23 cellular contexts compared by ENCODE assay signal in the genomic region with DNA sequence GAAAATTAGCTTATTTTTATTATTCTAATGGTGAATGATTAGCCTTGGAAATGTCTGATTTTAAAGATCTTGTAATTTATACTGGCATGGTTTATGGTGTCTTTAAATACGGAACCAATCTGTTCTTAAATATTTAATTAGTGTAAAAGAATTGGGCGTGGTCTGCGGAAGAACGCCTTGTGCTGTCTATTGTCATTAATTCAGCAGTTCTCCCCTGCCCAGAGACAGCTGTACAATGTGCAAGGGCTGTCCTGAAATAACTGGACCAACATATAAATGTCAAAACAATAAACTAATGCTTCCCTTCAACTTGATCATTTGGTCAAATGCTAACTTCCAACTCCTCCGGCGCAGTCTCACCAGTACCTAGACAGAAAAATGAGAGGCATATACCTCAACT.
"Had no signal": no experiment of that assay in that cellular context is flagged by ENCODE, and none has a peak within 500 bp of the region (broad histone marks: within the 10 kb centered on the region; RNA-seq: fewer than 3 reads in every experiment).

No MANE protein-coding gene starts in this region.

- H3K9me3 ChIP-seq: esophagus squamous epithelium, psoas muscle, sigmoid colon, thoracic aorta, tibial nerve, upper lobe of left lung had no signal

- H3K36me3 Mint-ChIP-seq: memory B cell; mesothelial cell of epicardium; naive thymus-derived CD8-positive, alpha-beta T cell; stimulated activated naive B cell treated with anti-CD40 and anti-IgM and Interleukin-4, amounts not matched to agents 10 μg/mL and 1 μg/mL and 100 μg/mL, for 72 hours had no signal

- H3K27me3 ChIP-seq: sigmoid colon, tibial nerve, upper lobe of left lung had no signal

- DNase-seq: dermis blood vessel endothelial cell; effector memory CD4-positive, alpha-beta T cell; erythroblast; esophagus squamous epithelium; head of caudate nucleus; naive thymus-derived CD8-positive, alpha-beta T cell; nephron progenitor cell; nucleus accumbens; psoas muscle; right cardiac atrium; sigmoid colon; stimulated activated CD4-positive, alpha-beta T cell treated with anti-CD3 and anti-CD28 coated beads, Interleukin-15, amount 100 ng/mL, for 24 hours; stimulated activated CD4-positive, alpha-beta T cell treated with anti-CD3 and anti-CD28 coated beads, Interleukin-2, amount 100 ng/mL, for 48 hours; stimulated activated naive B cell treated with anti-CD40 and anti-IgM and Interleukin-4, amounts not matched to agents 10 μg/mL and 1 μg/mL and 100 μg/mL, for 72 hours; upper lobe of left lung had no signal

- H3K27ac Mint-ChIP-seq: memory B cell; mesothelial cell of epicardium; naive thymus-derived CD8-positive, alpha-beta T cell; nephron progenitor cell; stimulated activated naive B cell treated with anti-CD40 and anti-IgM and Interleukin-4, amounts not matched to agents 10 μg/mL and 1 μg/mL and 100 μg/mL, for 72 hours; stimulated activated naive CD8-positive, alpha-beta T cell treated with anti-CD3 and anti-CD28 coated beads, Interleukin-15, Interleukin-2, amounts not matched to agents 100 ng/mL and 50 ng/mL, for 24 hours had no signal

- H3K27ac ChIP-seq: coronary artery, esophagus squamous epithelium, psoas muscle, skin epidermis, thoracic aorta, tibial nerve, upper lobe of left lung had no signal

- H3K4me1 Mint-ChIP-seq: memory B cell; naive thymus-derived CD8-positive, alpha-beta T cell; stimulated activated naive B cell treated with anti-CD40 and anti-IgM and Interleukin-4, amounts not matched to agents 10 μg/mL and 1 μg/mL and 100 μg/mL, for 72 hours had no signal

- H3K4me1 ChIP-seq: esophagus squamous epithelium, upper lobe of left lung had no signal

- H3K4me3 Mint-ChIP-seq: memory B cell; mesothelial cell of epicardium; naive thymus-derived CD8-positive, alpha-beta T cell; nephron progenitor cell; stimulated activated naive B cell treated with anti-CD40 and anti-IgM and Interleukin-4, amounts not matched to agents 10 μg/mL and 1 μg/mL and 100 μg/mL, for 72 hours; stimulated activated naive CD8-positive, alpha-beta T cell treated with anti-CD3 and anti-CD28 coated beads, Interleukin-15, Interleukin-2, amounts not matched to agents 100 ng/mL and 50 ng/mL, for 24 hours had no signal

- H3K4me3 ChIP-seq: coronary artery, esophagus squamous epithelium, lung, psoas muscle, sigmoid colon, skin epidermis, thoracic aorta, tibial nerve, upper lobe of left lung had no signal

- H3K36me3 ChIP-seq: esophagus squamous epithelium, sigmoid colon, thoracic aorta, tibial nerve, upper lobe of left lung had no signal

- H3K9me3 Mint-ChIP-seq: memory B cell; mesothelial cell of epicardium; naive thymus-derived CD8-positive, alpha-beta T cell; nephron progenitor cell; stimulated activated naive B cell treated with anti-CD40 and anti-IgM and Interleukin-4, amounts not matched to agents 10 μg/mL and 1 μg/mL and 100 μg/mL, for 72 hours; stimulated activated naive CD8-positive, alpha-beta T cell treated with anti-CD3 and anti-CD28 coated beads, Interleukin-15, Interleukin-2, amounts not matched to agents 100 ng/mL and 50 ng/mL, for 24 hours had no signal
